ENCODE assay signal across 11 cellular contexts in genomic region chr1:208516780-208517179, GRCh38.
"Had no signal": no experiment of that assay in that cellular context is flagged by ENCODE, and none has a peak within 500 bp of the region (broad histone marks: within the 10 kb centered on the region; RNA-seq: fewer than 3 reads in every experiment).

No MANE protein-coding gene starts in this region.

- H3K9me3 ChIP-seq: HAP-1 had no signal

- H3K4me2 ChIP-seq: GM23338 had no signal

- H3K4me3 Mint-ChIP-seq: GM23338, H9, HFFc6 had no signal

- ATAC-seq: GM23338, HCT116 had no signal

- H3K27ac ChIP-seq: GM23248 had no signal

- H3K36me3 ChIP-seq: HAP-1 had no signal

- FAIRE-seq: H1, H54 had no signal

- H3K9ac ChIP-seq: GM23248 had no signal

- H2AFZ ChIP-seq: GM23248, GM23338 had no signal

- H3K4me3 ChIP-seq: GM23248, GM23338, HAP-1 had no signal

- H3K27ac Mint-ChIP-seq: GM23338, H9, HFFc6 had no signal

- DNase-seq: GM23248, GOT3, H7, H9, HCEC 1CT, HFFc6 had no signal

- H3K4me1 ChIP-seq: HAP-1 had no signal
